Comparison of ENCODE assay signal across 19 cellular contexts in genomic region chr21:35791541-35792335, GRCh38.
A peak's percentile ranks its signal among the peaks of the same experiment; 100 is the strongest.
DNase-seq lines count a peak whose midpoint lies in the region; ATAC-seq and TF ChIP-seq lines count a peak whose summit lies in the region.
"Had no signal": no experiment of that assay in that cellular context is flagged by ENCODE, and none has a peak within 500 bp of the region (broad histone marks: within the 10 kb centered on the region; RNA-seq: fewer than 3 reads in every experiment).

No MANE protein-coding gene starts in this region.

- peaks cover 12 to 35% (median 29%) of the 10 kb centered on the region in 10 experiments for H3K4me1 ChIP-seq in BLaER1 treated with 17β-estradiol and CSF1 and Interleukin-3, amounts not matched to agents 10 nM and 100 nM
- H3K4me1 ChIP-seq in IMR-90 (ENCODE audit: control insufficient read depth, insufficient read depth, low read length) (no peaks in the 10 kb centered on the region), osteoblast (ENCODE audit: insufficient read depth, low read length) (no peaks in the 10 kb centered on the region)
- H3K4me1 ChIP-seq: Caco-2, HAP-1 had no signal

- dilution Hi-C loops in IMR-90 (cut with HindIII; ENCODE audit: low sequenced_read_pairs, unreplicated experiment): no loop called here

- H3K79me2 ChIP-seq in osteoblast (ENCODE audit: insufficient read depth, low read length): no peaks in the 10 kb centered on the region

- in situ Hi-C loops in IMR-90 (cut with MboI; ENCODE audit: low sequenced_read_pairs): no loop called here

- H2BK20ac ChIP-seq in IMR-90 (ENCODE audit: low read depth, low read length): no peak overlapping the region

- peak overlapping the region in 8 of 11 experiments; percentile 48 to 78 (median 68); a peak in 16 of 22 replicates for H3K9ac ChIP-seq in BLaER1 treated with 17β-estradiol and CSF1 and Interleukin-3, amounts not matched to agents 10 nM and 100 nM
- no peak overlapping the region for H3K9ac ChIP-seq in IMR-90 (ENCODE audit: low read depth, low read length)

- H3K9me3 Mint-ChIP-seq in glutamatergic neuron (ENCODE audit: unreplicated experiment): peaks cover 4% of the 10 kb centered on the region
- H3K9me3 Mint-ChIP-seq: CD8-positive, alpha-beta T cell had no signal

- no peak overlapping the region for H3K4me3 Mint-ChIP-seq in glutamatergic neuron (ENCODE audit: unreplicated experiment)
- H3K4me3 Mint-ChIP-seq: B cell; CD4-positive, CD25-positive, alpha-beta regulatory T cell; CD8-positive, alpha-beta T cell; GM23338 had no signal

- no peak overlapping the region for H4K91ac ChIP-seq in IMR-90 (ENCODE audit: insufficient read depth, low read depth, low read length)

- no peak overlapping the region for H2BK5ac ChIP-seq in IMR-90 (ENCODE audit: low read depth, low read length, poor library complexity, severe bottlenecking)

- H3K23ac ChIP-seq in IMR-90 (ENCODE audit: low read depth, low read length): no peak overlapping the region

- CTCF ChIA-PET in IMR-90 (lab: Yijun Ruan, JAX): no interaction called here

- H2AK9ac ChIP-seq in IMR-90 (replicated peaks; ENCODE audit: low read depth, low read length, poor library complexity): no peak overlapping the region

- peaks cover 5% of the 10 kb centered on the region for H3K36me3 Mint-ChIP-seq in glutamatergic neuron (ENCODE audit: unreplicated experiment)
- H3K36me3 Mint-ChIP-seq: CD4-positive, CD25-positive, alpha-beta regulatory T cell; CD8-positive, alpha-beta T cell had no signal

- no peak for TF ChIP-seq RAD21 in IMR-90 (IDR thresholded peaks at IDR 0.05; ENCODE audit: low read length)

- WGBS in IMR-90 (ENCODE audit: extremely low coverage in 2 of 2, insufficient read length in 1 of 2), 2 experiments: no CpG with 5 or more reads among the region's 10 CpGs

- H2AFZ ChIP-seq in IMR-90 (replicated peaks; ENCODE audit: low read length, poor library complexity) (no peak overlapping the region), osteoblast (ENCODE audit: low read length) (no peak overlapping the region)
- H2AFZ ChIP-seq: GM23338 had no signal

- POLR2A ChIA-PET in IMR-90 (lab: Charles Lee; ENCODE audit: unreplicated experiment): no interaction called here

- H3K56ac ChIP-seq in IMR-90 (ENCODE audit: extremely low read depth, insufficient read depth, low read length): no peak overlapping the region

- H4K20me1 ChIP-seq in BLaER1 treated with 17β-estradiol and CSF1 and Interleukin-3, amounts not matched to agents 10 nM and 100 nM: no peaks in the 10 kb centered on the region
- H4K20me1 ChIP-seq in IMR-90 (ENCODE audit: insufficient read depth, low read length): no peaks in the 10 kb centered on the region
- H4K20me1 ChIP-seq in osteoblast (ENCODE audit: insufficient read depth, low read length): no peaks in the 10 kb centered on the region

- H2BK15ac ChIP-seq in IMR-90 (ENCODE audit: low read depth, low read length): no peak overlapping the region

- no peak for DNase-seq in IMR-90
- no peak for DNase-seq in glutamatergic neuron
- peak; percentile 21 for DNase-seq in osteoblast (ENCODE audit: insufficient read length, low spot score, missing footprints)
- no peak for DNase-seq in KG1 (lab: John Stamatoyannopoulos, UW)
- DNase-seq in activated effector memory CD4-positive, alpha-beta T cell treated with Interleukin-2 at 50 U/mL for 16 hours: no peak
- DNase-seq in DMS 273 treated with DMSO at 0.1 percent for 48 hours (lab: John Stamatoyannopoulos, UW): no peak
- DNase-seq: C1 segment of cervical spinal cord; Caco-2; CD4-positive, CD25-positive, alpha-beta regulatory T cell; CD8-positive, alpha-beta T cell; DMS79; EL; GDM1 had no signal

- intact Hi-C loops in IMR-90 (cut with micrococcal nuclease): no loop called here

- peaks cover 9% of the 10 kb centered on the region for H3K27me3 Mint-ChIP-seq in glutamatergic neuron (ENCODE audit: unreplicated experiment)

- peak overlapping the region; percentile 3 to 80 (median 69); a peak in 20 of 22 replicates for H3K4me2 ChIP-seq in BLaER1 treated with 17β-estradiol and CSF1 and Interleukin-3, amounts not matched to agents 10 nM and 100 nM
- H3K4me2 ChIP-seq in IMR-90 (ENCODE audit: low read depth, low read length): no peak overlapping the region
- no peak overlapping the region for H3K4me2 ChIP-seq in osteoblast (ENCODE audit: insufficient read depth, low read length)
- H3K4me2 ChIP-seq: GM23338 had no signal

- no peak overlapping the region for H2BK120ac ChIP-seq in IMR-90 (ENCODE audit: low read depth, low read length)

- BruUV-seq in IMR-90 (replicated peaks; lab: Mats Ljungman, UMichigan): no TSS peak

- no peaks in the 10 kb centered on the region for H3K36me3 ChIP-seq in BLaER1 treated with 17β-estradiol and CSF1 and Interleukin-3, amounts not matched to agents 10 nM and 100 nM
- H3K36me3 ChIP-seq in IMR-90 (ENCODE audit: control insufficient read depth, insufficient read depth, low read length) (no peaks in the 10 kb centered on the region), osteoblast (ENCODE audit: insufficient read depth, low read length) (no peaks in the 10 kb centered on the region)
- H3K36me3 ChIP-seq: HAP-1 had no signal

- H2AK5ac ChIP-seq in IMR-90 (ENCODE audit: low read depth, low read length): no peak overlapping the region

- H3K4me3 ChIP-seq in BLaER1 treated with 17β-estradiol and CSF1 and Interleukin-3, amounts not matched to agents 10 nM and 100 nM: no peak overlapping the region
- H3K4me3 ChIP-seq in IMR-90 (ENCODE audit: insufficient read depth, low read depth, low read length) (no peak overlapping the region), osteoblast (ENCODE audit: insufficient read depth, low read length) (no peak overlapping the region)
- H3K4me3 ChIP-seq: GM12878, GM23338, HAP-1 had no signal

- ATAC-seq in IMR-90 (ENCODE audit: low read depth) (no peak), HG03354 (IDR thresholded peaks at IDR 0.05; ENCODE audit: poor library complexity, severe bottlenecking, unreplicated experiment) (no peak)
- ATAC-seq: CD8-positive, alpha-beta T cell; GM12878; GM23338 had no signal

- H3K27me3 ChIP-seq in BLaER1 treated with 17β-estradiol and CSF1 and Interleukin-3, amounts not matched to agents 10 nM and 100 nM: no peaks in the 10 kb centered on the region
- H3K27me3 ChIP-seq in IMR-90 (ENCODE audit: control insufficient read depth, insufficient read depth, low read length): no peaks in the 10 kb centered on the region
- H3K27me3 ChIP-seq in osteoblast (ENCODE audit: insufficient read depth, low read length): no peaks in the 10 kb centered on the region

- H3K79me1 ChIP-seq in IMR-90 (ENCODE audit: low read depth in 1 of 2, low read length in 2 of 2): no peaks in the 10 kb centered on the region

- no peaks in the 10 kb centered on the region for H3K9me1 ChIP-seq in IMR-90 (ENCODE audit: insufficient read depth, low read length)

- peaks cover 14 to 38% (median 27%) of the 10 kb centered on the region in 11 experiments for H3K9me3 ChIP-seq in BLaER1 treated with 17β-estradiol and CSF1 and Interleukin-3, amounts not matched to agents 10 nM and 100 nM (replicated peaks in 1 of 11)
- no peaks in the 10 kb centered on the region for H3K9me3 ChIP-seq in IMR-90 (ENCODE audit: control insufficient read depth, insufficient read depth, low read length)
- H3K9me3 ChIP-seq in osteoblast (ENCODE audit: low read depth, low read length): no peaks in the 10 kb centered on the region
- H3K9me3 ChIP-seq: Caco-2, HAP-1 had no signal

- H3K4ac ChIP-seq in IMR-90 (ENCODE audit: low read depth, low read length): no peak overlapping the region

- no peak overlapping the region for H3K18ac ChIP-seq in IMR-90 (ENCODE audit: low read depth, low read length)

- H3K27ac Mint-ChIP-seq in glutamatergic neuron (ENCODE audit: unreplicated experiment): peak overlapping the region; percentile 35
- H3K27ac Mint-ChIP-seq: B cell; CD8-positive, alpha-beta T cell; GM23338 had no signal

- no peak overlapping the region for H4K5ac ChIP-seq in IMR-90 (ENCODE audit: low read depth, low read length)

- no peak for TF ChIP-seq CTCF in IMR-90 (conservative IDR thresholded peaks at IDR 0.05; ENCODE audit: low read depth, low read length)
- no peak for TF ChIP-seq CTCF in glutamatergic neuron (IDR thresholded peaks at IDR 0.05; ENCODE audit: partially characterized antibody, unreplicated experiment)
- TF ChIP-seq CTCF in osteoblast (IDR thresholded peaks at IDR 0.05; ENCODE audit: extremely low read depth, low read depth, low read length): no peak

- H3K27ac ChIP-seq in BLaER1 treated with 17β-estradiol and CSF1 and Interleukin-3, amounts not matched to agents 10 nM and 100 nM: peak overlapping the region in 8 of 11 experiments; percentile 73 to 94 (median 87); a peak in 16 of 22 replicates
- H3K27ac ChIP-seq in IMR-90 (ENCODE audit: insufficient read depth, low read length) (no peak overlapping the region), osteoblast (ENCODE audit: low read depth, low read length) (no peak overlapping the region)

- no peak overlapping the region for H3K14ac ChIP-seq in IMR-90 (replicated peaks; ENCODE audit: low read depth, low read length)

- H3K4me1 Mint-ChIP-seq in glutamatergic neuron (ENCODE audit: low read depth, unreplicated experiment): peaks cover 9% of the 10 kb centered on the region
- H3K4me1 Mint-ChIP-seq: B cell; CD4-positive, CD25-positive, alpha-beta regulatory T cell; GM23338 had no signal

- no peak for TF ChIP-seq POLR2A in IMR-90 (IDR thresholded peaks at IDR 0.05; ENCODE audit: low read depth, low read length)

- H4K8ac ChIP-seq in IMR-90 (ENCODE audit: low read depth in 2 of 2, low read length in 2 of 2): no peak overlapping the region

TF ChIP-seq in IMR-90, 13 proteins besides CTCF, POLR2A, EP300 and RAD21:
- TF ChIP-seq MAZ (IDR thresholded peaks at IDR 0.05; ENCODE audit: borderline replicate concordance, low read depth, low read length): no peak
- TF ChIP-seq MXI1 (IDR thresholded peaks at IDR 0.05; ENCODE audit: borderline replicate concordance, low read depth, low read length): no peak
- TF ChIP-seq RFX5 (IDR thresholded peaks at IDR 0.05; ENCODE audit: low read depth, low read length): no peak
- peak; percentile 54 for TF ChIP-seq CEBPB (IDR thresholded peaks at IDR 0.05; ENCODE audit: low read depth, low read length)

Comparison
In these comparisons a context has a peak if more than half of its experiments do, and no peak if none do; other contexts are left out.
1. H3K27ac ChIP-seq: peak in BLaER1 treated with 17β-estradiol and CSF1 and Interleukin-3, amounts not matched to agents 10 nM and 100 nM (8 of 11); none in IMR-90 (single experiment) and osteoblast (single experiment).
2. H3K4me2 ChIP-seq: peak in BLaER1 treated with 17β-estradiol and CSF1 and Interleukin-3, amounts not matched to agents 10 nM and 100 nM (11 of 11); none in IMR-90 (single experiment) and osteoblast (single experiment).